Comparison of ENCODE assay signal across 1 cellular context in genomic region chr17:37358830-37359681, GRCh38.
TF ChIP-seq lines count a peak whose summit lies in the region.

No MANE protein-coding gene starts in this region.

TF ChIP-seq in HepG2, 621 proteins besides CTCF, POLR2A, EP300 and RAD21 (continued from another document and continues in another):
- peak; percentile 50 for TF ChIP-seq ZNF574 (CRISPR knock-in tag; IDR thresholded peaks at IDR 0.05)
- TF ChIP-seq ZNF772 (CRISPR knock-in tag; IDR thresholded peaks at IDR 0.05): peak; percentile 76
- TF ChIP-seq ZNF331 (CRISPR knock-in tag; IDR thresholded peaks at IDR 0.05): no peak
- TF ChIP-seq, protein P1, sequence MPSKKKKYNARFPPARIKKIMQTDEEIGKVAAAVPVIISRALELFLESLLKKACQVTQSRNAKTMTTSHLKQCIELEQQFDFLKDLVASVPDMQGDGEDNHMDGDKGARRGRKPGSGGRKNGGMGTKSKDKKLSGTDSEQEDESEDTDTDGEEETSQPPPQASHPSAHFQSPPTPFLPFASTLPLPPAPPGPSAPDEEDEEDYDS (CRISPR knock-in tag; IDR thresholded peaks at IDR 0.05): no peak; the same call in none of the 2 replicates
- TF ChIP-seq BRF2 (CRISPR knock-in tag; IDR thresholded peaks at IDR 0.05): 0 out of 2 replicates have a peak, but pooled peaks have one; percentile 14
- TF ChIP-seq ZNF644 (CRISPR knock-in tag; IDR thresholded peaks at IDR 0.05; ENCODE audit: low read depth): no peak
- TF ChIP-seq IRF1 (CRISPR knock-in tag; IDR thresholded peaks at IDR 0.05; ENCODE audit: low read depth): no peak
- TF ChIP-seq KLF11 (CRISPR knock-in tag; IDR thresholded peaks at IDR 0.05): 0 out of 2 replicates have a peak, but pooled peaks have one; percentile 12
- TF ChIP-seq ZBTB43 (CRISPR knock-in tag; conservative IDR thresholded peaks at IDR 0.05): no peak; the same call in 1 of the 2 replicates
- no peak for TF ChIP-seq MBNL3 (CRISPR knock-in tag; conservative IDR thresholded peaks at IDR 0.05)
- peak; percentile 98 for TF ChIP-seq ZNF142 (CRISPR knock-in tag; IDR thresholded peaks at IDR 0.05)
- no peak for TF ChIP-seq ZNF83 (CRISPR knock-in tag; IDR thresholded peaks at IDR 0.05; ENCODE audit: borderline replicate concordance)
- TF ChIP-seq ZNF34 (CRISPR knock-in tag; IDR thresholded peaks at IDR 0.05; ENCODE audit: borderline replicate concordance): peak; percentile 15; the same call in 1 of the 2 replicates
- TF ChIP-seq ZNF891 (CRISPR knock-in tag; IDR thresholded peaks at IDR 0.05): no peak
- no peak; the same call in 1 of the 2 replicates for TF ChIP-seq BHLHE40 (IDR thresholded peaks at IDR 0.05; ENCODE audit: low read length)
- TF ChIP-seq KMT2A (CRISPR knock-in tag; IDR thresholded peaks at IDR 0.05): peak; percentile 76; the same call in 1 of the 2 replicates
- TF ChIP-seq ZFP90 (CRISPR knock-in tag; IDR thresholded peaks at IDR 0.05; ENCODE audit: borderline replicate concordance): peak; percentile 76; the same call in 1 of the 2 replicates
- peak; percentile 76 for TF ChIP-seq ZNF501 (CRISPR knock-in tag; IDR thresholded peaks at IDR 0.05)
- TF ChIP-seq ZNF335 (CRISPR knock-in tag; IDR thresholded peaks at IDR 0.05): 0 out of 2 replicates have a peak, but pooled peaks have one; percentile 43
- TF ChIP-seq DMTF1 (CRISPR knock-in tag; IDR thresholded peaks at IDR 0.05): no peak
- TF ChIP-seq, protein P2, sequence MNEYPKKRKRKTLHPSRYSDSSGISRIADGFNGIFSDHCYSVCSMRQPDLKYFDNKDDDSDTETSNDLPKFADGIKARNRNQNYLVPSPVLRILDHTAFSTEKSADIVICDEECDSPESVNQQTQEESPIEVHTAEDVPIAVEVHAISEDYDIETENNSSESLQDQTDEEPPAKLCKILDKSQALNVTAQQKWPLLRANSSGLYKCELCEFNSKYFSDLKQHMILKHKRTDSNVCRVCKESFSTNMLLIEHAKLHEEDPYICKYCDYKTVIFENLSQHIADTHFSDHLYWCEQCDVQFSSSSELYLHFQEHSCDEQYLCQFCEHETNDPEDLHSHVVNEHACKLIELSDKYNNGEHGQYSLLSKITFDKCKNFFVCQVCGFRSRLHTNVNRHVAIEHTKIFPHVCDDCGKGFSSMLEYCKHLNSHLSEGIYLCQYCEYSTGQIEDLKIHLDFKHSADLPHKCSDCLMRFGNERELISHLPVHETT (CRISPR knock-in tag; conservative IDR thresholded peaks at IDR 0.05): no peak
- no peak for TF ChIP-seq TEF (CRISPR knock-in tag; IDR thresholded peaks at IDR 0.05)
- 0 out of 2 replicates have a peak, but pooled peaks have one; percentile 31 for TF ChIP-seq ZNF274 (CRISPR knock-in tag; IDR thresholded peaks at IDR 0.05)
- TF ChIP-seq HCFC1 (IDR thresholded peaks at IDR 0.05; ENCODE audit: low read depth, low read length): no peak
- TF ChIP-seq, protein P3, sequence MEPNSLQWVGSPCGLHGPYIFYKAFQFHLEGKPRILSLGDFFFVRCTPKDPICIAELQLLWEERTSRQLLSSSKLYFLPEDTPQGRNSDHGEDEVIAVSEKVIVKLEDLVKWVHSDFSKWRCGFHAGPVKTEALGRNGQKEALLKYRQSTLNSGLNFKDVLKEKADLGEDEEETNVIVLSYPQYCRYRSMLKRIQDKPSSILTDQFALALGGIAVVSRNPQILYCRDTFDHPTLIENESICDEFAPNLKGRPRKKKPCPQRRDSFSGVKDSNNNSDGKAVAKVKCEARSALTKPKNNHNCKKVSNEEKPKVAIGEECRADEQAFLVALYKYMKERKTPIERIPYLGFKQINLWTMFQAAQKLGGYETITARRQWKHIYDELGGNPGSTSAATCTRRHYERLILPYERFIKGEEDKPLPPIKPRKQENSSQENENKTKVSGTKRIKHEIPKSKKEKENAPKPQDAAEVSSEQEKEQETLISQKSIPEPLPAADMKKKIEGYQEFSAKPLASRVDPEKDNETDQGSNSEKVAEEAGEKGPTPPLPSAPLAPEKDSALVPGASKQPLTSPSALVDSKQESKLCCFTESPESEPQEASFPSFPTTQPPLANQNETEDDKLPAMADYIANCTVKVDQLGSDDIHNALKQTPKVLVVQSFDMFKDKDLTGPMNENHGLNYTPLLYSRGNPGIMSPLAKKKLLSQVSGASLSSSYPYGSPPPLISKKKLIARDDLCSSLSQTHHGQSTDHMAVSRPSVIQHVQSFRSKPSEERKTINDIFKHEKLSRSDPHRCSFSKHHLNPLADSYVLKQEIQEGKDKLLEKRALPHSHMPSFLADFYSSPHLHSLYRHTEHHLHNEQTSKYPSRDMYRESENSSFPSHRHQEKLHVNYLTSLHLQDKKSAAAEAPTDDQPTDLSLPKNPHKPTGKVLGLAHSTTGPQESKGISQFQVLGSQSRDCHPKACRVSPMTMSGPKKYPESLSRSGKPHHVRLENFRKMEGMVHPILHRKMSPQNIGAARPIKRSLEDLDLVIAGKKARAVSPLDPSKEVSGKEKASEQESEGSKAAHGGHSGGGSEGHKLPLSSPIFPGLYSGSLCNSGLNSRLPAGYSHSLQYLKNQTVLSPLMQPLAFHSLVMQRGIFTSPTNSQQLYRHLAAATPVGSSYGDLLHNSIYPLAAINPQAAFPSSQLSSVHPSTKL (CRISPR knock-in tag; IDR thresholded peaks at IDR 0.05): peak; percentile 38; the same call in 1 of the 2 replicates
